Comparison of ENCODE assay signal across 10 cellular contexts in the genomic region with DNA sequence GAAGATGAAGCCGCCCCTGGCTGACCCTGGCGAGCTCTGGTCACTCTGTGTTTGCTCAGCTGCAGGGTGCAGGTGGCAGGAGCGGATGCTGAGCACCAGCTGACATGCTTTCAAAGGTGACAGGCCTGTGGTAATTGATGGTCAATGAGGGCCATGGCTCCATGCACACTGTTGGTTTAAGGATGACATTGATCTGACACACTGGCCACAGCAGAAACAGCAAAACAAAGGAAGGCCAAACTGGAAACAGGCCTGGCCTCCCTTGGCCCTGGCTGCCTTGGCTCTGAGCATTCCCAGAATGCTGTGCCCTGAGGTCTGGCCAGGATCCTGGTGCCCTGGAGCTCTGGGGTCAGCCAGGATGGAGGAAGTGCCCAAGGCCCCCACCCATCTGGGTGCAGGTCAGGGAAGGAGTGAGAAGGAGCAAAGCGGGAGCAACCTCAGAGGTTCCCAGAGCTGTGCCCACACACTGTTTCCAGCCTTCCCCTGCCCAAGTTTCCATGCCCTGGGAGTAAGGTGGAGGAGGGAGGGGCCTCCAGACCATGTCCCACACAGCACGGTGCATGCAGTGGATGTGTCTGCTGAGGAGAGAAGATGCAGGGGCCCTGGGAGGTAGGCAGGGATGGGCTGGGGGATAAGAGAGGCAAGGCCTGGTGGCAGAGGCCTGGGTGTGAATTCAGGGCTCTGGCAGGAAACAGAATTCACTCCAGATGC.
DNase-seq lines count a peak whose midpoint lies in the region; ATAC-seq and TF ChIP-seq lines count a peak whose summit lies in the region.
"Had no signal": no experiment of that assay in that cellular context is flagged by ENCODE, and none has a peak within 500 bp of the region (broad histone marks: within the 10 kb centered on the region; RNA-seq: fewer than 3 reads in every experiment).

No MANE protein-coding gene starts in this region.

- DNase-seq in GM04503 (ENCODE audit: low read depth) (peak; percentile 61), adrenal gland (peak in 6 of 7 donors; percentile 14 to 65 (median 22)), hepatic stellate cell (ENCODE audit: low spot score) (peak; percentile 79), gastrocnemius medialis (no peak), HT-29 (ENCODE audit: low spot score) (no peak), COLO829 (ENCODE audit: low spot score) (no peak)
- DNase-seq in effector memory CD4-positive, alpha-beta T cell: no peak
- DNase-seq in activated naive CD4-positive, alpha-beta T cell treated with anti-CD3 and anti-CD28 coated beads, Interleukin-2, amount 50 U/mL, for 72 hours (ENCODE audit: low spot score in 2 of 2): no peak
- DNase-seq: GDM1, mesendoderm had no signal

- no peak for TF ChIP-seq POLR2A in adrenal gland (IDR thresholded peaks at IDR 0.05)
- no peak for TF ChIP-seq POLR2A in gastrocnemius medialis (IDR thresholded peaks at IDR 0.05)

- 59 to 90% (median 71%) methylated on average over 3 to 5 of the region's 5 CpGs for WGBS in adrenal gland, 4 donors

- H3K27ac ChIP-seq in adrenal gland (peak overlapping the region in 2 of 5 donors; percentile 17 to 70), gastrocnemius medialis (no peak overlapping the region)
- no peak overlapping the region for H3K27ac ChIP-seq in effector memory CD4-positive, alpha-beta T cell (ENCODE audit: insufficient read depth, low read length, poor library complexity, severe bottlenecking)

- H3K4me1 ChIP-seq in adrenal gland (replicated peaks in 1 of 2) (peaks cover 0 to 23% of the 10 kb centered on the region in 2 donors), gastrocnemius medialis (peaks cover 22 to 25% of the 10 kb centered on the region in 2 donors)
- H3K4me1 ChIP-seq in effector memory CD4-positive, alpha-beta T cell (ENCODE audit: control insufficient read depth, insufficient read depth, low read length, poor library complexity, severe bottlenecking): no peaks in the 10 kb centered on the region

- no peak overlapping the region for H3K27ac Mint-ChIP-seq in activated naive CD4-positive, alpha-beta T cell treated with anti-CD3 and anti-CD28 coated beads, Interleukin-2, amount 50 U/mL, for 72 hours

- intact Hi-C loops in adrenal gland (cut with DNase I) (no loop called here), gastrocnemius medialis (cut with DNase I; ENCODE audit: low total_unique reads) (no loop called here)

- H3K27me3 ChIP-seq in adrenal gland: no peaks in the 10 kb centered on the region
- H3K27me3 ChIP-seq in gastrocnemius medialis: no peaks in the 10 kb centered on the region
- no peaks in the 10 kb centered on the region for H3K27me3 ChIP-seq in effector memory CD4-positive, alpha-beta T cell (replicated peaks; ENCODE audit: control insufficient read depth, insufficient read depth, low read length, poor library complexity, severe bottlenecking)

- H3K9me3 ChIP-seq in adrenal gland (replicated peaks in 1 of 3) (no peaks in the 10 kb centered on the region), gastrocnemius medialis (no peaks in the 10 kb centered on the region)
- no peaks in the 10 kb centered on the region for H3K9me3 ChIP-seq in effector memory CD4-positive, alpha-beta T cell (ENCODE audit: control insufficient read depth, low read length)

- H3K36me3 ChIP-seq in adrenal gland (replicated peaks in 1 of 2) (no peaks in the 10 kb centered on the region), gastrocnemius medialis (no peaks in the 10 kb centered on the region)
- H3K36me3 ChIP-seq in effector memory CD4-positive, alpha-beta T cell (ENCODE audit: control insufficient read depth, insufficient read depth, low read length): no peaks in the 10 kb centered on the region

- no peaks in the 10 kb centered on the region for H3K36me3 Mint-ChIP-seq in activated naive CD4-positive, alpha-beta T cell treated with anti-CD3 and anti-CD28 coated beads, Interleukin-2, amount 50 U/mL, for 72 hours

- H3K9me3 Mint-ChIP-seq in activated naive CD4-positive, alpha-beta T cell treated with anti-CD3 and anti-CD28 coated beads, Interleukin-2, amount 50 U/mL, for 72 hours: peaks cover 0 to 6% of the 10 kb centered on the region in 2 donors

- TF ChIP-seq CTCF in adrenal gland (IDR thresholded peaks at IDR 0.05) (no peak), gastrocnemius medialis (IDR thresholded peaks at IDR 0.05 in 4 of 5, conservative IDR thresholded peaks at IDR 0.05 in 1 of 5) (no peak)

- peak; percentile 37 to 47 for ATAC-seq in gastrocnemius medialis
- no peak for ATAC-seq in activated naive CD4-positive, alpha-beta T cell treated with anti-CD3 and anti-CD28 coated beads, Interleukin-2, amount 50 U/mL, for 72 hours

- in situ Hi-C loops in gastrocnemius medialis (cut with MboI; ENCODE audit: low sequenced_read_pairs in 4 of 4): loop anchor here in 1 of 4 donors (25.0 kb wide), 1 partner anchor 274 kb away; no protein-coding TSS in a partner anchor

- H3K4me3 ChIP-seq in adrenal gland (no peak overlapping the region), gastrocnemius medialis (no peak overlapping the region)
- no peak overlapping the region for H3K4me3 ChIP-seq in effector memory CD4-positive, alpha-beta T cell (ENCODE audit: insufficient read depth, low read depth, low read length, poor library complexity, severe bottlenecking)

Comparison
In these comparisons a context has a peak if more than half of its experiments do, and no peak if none do; other contexts are left out.
1. DNase-seq: peak in GM04503 (single experiment), adrenal gland (6 of 7) and hepatic stellate cell (single experiment); none in gastrocnemius medialis (0 of 2), effector memory CD4-positive, alpha-beta T cell (0 of 3), activated naive CD4-positive, alpha-beta T cell treated with anti-CD3 and anti-CD28 coated beads, Interleukin-2, amount 50 U/mL, for 72 hours (0 of 2), HT-29 (single experiment) and COLO829 (single experiment).
2. ATAC-seq: peak in gastrocnemius medialis (2 of 2); none in activated naive CD4-positive, alpha-beta T cell treated with anti-CD3 and anti-CD28 coated beads, Interleukin-2, amount 50 U/mL, for 72 hours (0 of 2).